ENCODE assay signal across 8 cellular contexts in the genomic region with DNA sequence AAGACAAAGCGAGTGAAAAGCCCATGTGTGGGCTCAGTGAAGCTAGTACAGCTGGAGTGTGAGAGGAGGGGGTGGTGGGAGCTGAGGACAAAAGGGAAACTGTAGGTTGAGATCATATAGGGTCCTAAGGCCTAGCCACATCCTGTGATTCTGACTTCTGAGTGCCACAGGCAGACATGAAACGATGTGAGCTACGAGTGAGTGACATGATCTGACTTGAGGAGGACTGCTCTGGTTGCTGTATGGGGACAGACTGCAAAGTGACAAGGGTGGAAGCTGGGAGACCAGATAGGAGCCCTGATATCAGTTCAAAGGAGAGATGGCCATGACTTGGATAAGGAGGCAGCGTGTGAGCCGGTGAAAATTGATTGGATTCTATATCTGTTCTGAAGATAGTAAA.
DNase-seq lines count a peak whose midpoint lies in the region; ATAC-seq, FAIRE-seq and TF ChIP-seq lines count a peak whose summit lies in the region.

No MANE protein-coding gene starts in this region.

- no peak overlapping the region for H3K9ac ChIP-seq in BLaER1

- DNase-seq in frontal cortex (ENCODE audit: low spot score in 2 of 2) (no peak), NCI-H82 (lab: John Stamatoyannopoulos, UW) (no peak), NCI-H510A treated with DMSO at 0.1 percent for 48 hours (lab: John Stamatoyannopoulos, UW) (no peak), upper lobe of left lung (no peak)

- TF ChIP-seq CTCF in upper lobe of left lung (IDR thresholded peaks at IDR 0.05): no peak

- H3K4me3 ChIP-seq in BLaER1 (no peak overlapping the region), upper lobe of left lung (no peak overlapping the region)

- no peaks in the 10 kb centered on the region for H3K9me3 ChIP-seq in BLaER1
- H3K9me3 ChIP-seq in KOPT-K1 (ENCODE audit: insufficient read depth, low read length, poor library complexity, severe bottlenecking): no peaks in the 10 kb centered on the region
- H3K9me3 ChIP-seq in upper lobe of left lung: no peaks in the 10 kb centered on the region

- H3K4me1 ChIP-seq in BLaER1: peaks cover 61% of the 10 kb centered on the region
- H3K4me1 ChIP-seq in upper lobe of left lung: peaks cover 11 to 27% (median 24%) of the 10 kb centered on the region in 4 donors

- FAIRE-seq in frontal cortex (lab: Jason Lieb, UNC): no peak

- ATAC-seq in GM21423 (IDR thresholded peaks at IDR 0.05; ENCODE audit: unreplicated experiment): peak; percentile 89
- no peak for ATAC-seq in upper lobe of left lung (ENCODE audit: low FRiP score in 2 of 2)

- peak in 1 of 4 donors; percentile 18 for TF ChIP-seq POLR2A in upper lobe of left lung (IDR thresholded peaks at IDR 0.05)

- no peaks in the 10 kb centered on the region for H4K20me1 ChIP-seq in BLaER1

- H3K36me3 ChIP-seq in BLaER1: no peaks in the 10 kb centered on the region
- no peaks in the 10 kb centered on the region for H3K36me3 ChIP-seq in KOPT-K1 (ENCODE audit: insufficient read depth, low read length)
- no peaks in the 10 kb centered on the region for H3K36me3 ChIP-seq in upper lobe of left lung

- TF ChIP-seq EP300 in upper lobe of left lung (IDR thresholded peaks at IDR 0.05): no peak

- WGBS in upper lobe of left lung, 2 donors: 75 to 83% methylated on average over 5 of the region's 5 CpGs

- H3K4me2 ChIP-seq in BLaER1: peak overlapping the region; percentile 68

- H3K27ac ChIP-seq in BLaER1 (peak overlapping the region; percentile 58), KOPT-K1 (ENCODE audit: low read depth, low read length, poor library complexity, severe bottlenecking) (peak overlapping the region; percentile 72), angular gyrus (ENCODE audit: low read depth, low read length) (peak overlapping the region; percentile 13), upper lobe of left lung (peak overlapping the region in 2 of 4 donors; percentile 4 to 56)

- H3K27me3 ChIP-seq in BLaER1: no peaks in the 10 kb centered on the region
- H3K27me3 ChIP-seq in upper lobe of left lung: no peaks in the 10 kb centered on the region
